ENCODE assay signal across 10 cellular contexts in genomic region chr4:83115000-83115399, GRCh38. TPM values are rescaled to one million over a fixed set of nuclear protein-coding genes. Genes with fewer than 3 reads are reported as not detected.
DNase-seq lines count a peak whose midpoint lies in the region; ATAC-seq and TF ChIP-seq lines count a peak whose summit lies in the region.
"Had no signal": no experiment of that assay in that cellular context is flagged by ENCODE, and none has a peak within 500 bp of the region (broad histone marks: within the 10 kb centered on the region; RNA-seq: fewer than 3 reads in every experiment).

No MANE protein-coding gene starts in this region.

- no peak overlapping the region for H3K56ac ChIP-seq in IMR-90 (ENCODE audit: extremely low read depth, insufficient read depth, low read length)

- H2BK120ac ChIP-seq in IMR-90 (ENCODE audit: low read depth, low read length), result no peak overlapping the region
- no peak overlapping the region for H2BK120ac ChIP-seq in mesenchymal stem cell (ENCODE audit: low read depth, low read length)

- H4K5ac ChIP-seq in IMR-90 (ENCODE audit: low read depth, low read length), result no peak overlapping the region

- in situ Hi-C loops in IMR-90 (cut with MboI; ENCODE audit: low sequenced_read_pairs), result no loop called here

- H3K18ac ChIP-seq in IMR-90 (ENCODE audit: low read depth, low read length), result no peak overlapping the region
- H3K18ac ChIP-seq in mesenchymal stem cell (ENCODE audit: low read depth in 1 of 2, low read length in 2 of 2), result no peak overlapping the region

- H3K27ac ChIP-seq in CD4-positive, CD25-positive, alpha-beta regulatory T cell (ENCODE audit: insufficient read depth, low read length, poor library complexity, severe bottlenecking), result peak overlapping the region; percentile 81
- H3K27ac ChIP-seq in IMR-90 (ENCODE audit: insufficient read depth, low read length) (no peak overlapping the region), mesenchymal stem cell (ENCODE audit: low read length, poor library complexity, severe bottlenecking) (no peak overlapping the region)

- no peaks in the 10 kb centered on the region for H3K9me3 ChIP-seq in CD4-positive, CD25-positive, alpha-beta regulatory T cell (ENCODE audit: control insufficient read depth in 2 of 2, low read length in 2 of 2)
- H3K9me3 ChIP-seq in IMR-90 (ENCODE audit: control insufficient read depth, insufficient read depth, low read length), result no peaks in the 10 kb centered on the region
- no peaks in the 10 kb centered on the region for H3K9me3 ChIP-seq in mesenchymal stem cell (ENCODE audit: control insufficient read depth, low read length)

- H3K23ac ChIP-seq in IMR-90 (ENCODE audit: low read depth, low read length), result no peak overlapping the region
- no peak overlapping the region for H3K23ac ChIP-seq in mesenchymal stem cell (ENCODE audit: low read length in 2 of 2)

- H3K79me1 ChIP-seq in IMR-90 (ENCODE audit: low read depth in 1 of 2, low read length in 2 of 2) (no peaks in the 10 kb centered on the region), mesenchymal stem cell (replicated peaks; ENCODE audit: low read length, poor library complexity, severe bottlenecking) (no peaks in the 10 kb centered on the region)

- H3K4me3 ChIP-seq in CD4-positive, CD25-positive, alpha-beta regulatory T cell (ENCODE audit: low read depth, low read length), result peak overlapping the region; percentile 91
- H3K4me3 ChIP-seq in IMR-90 (ENCODE audit: insufficient read depth, low read depth, low read length) (no peak overlapping the region), mesenchymal stem cell (ENCODE audit: insufficient read depth in 1 of 2, low read depth in 1 of 2, low read length in 2 of 2) (no peak overlapping the region)

- CTCF ChIA-PET in IMR-90 (lab: Yijun Ruan, JAX), result interaction anchor here (0.8 to 1.3 kb wide), 2 partner anchors 36 to 146 kb away, joined by 3 to 4 read pairs; no protein-coding TSS in a partner anchor

- H2BK20ac ChIP-seq in IMR-90 (ENCODE audit: low read depth, low read length), result no peak overlapping the region

- H3K9me1 ChIP-seq in IMR-90 (ENCODE audit: insufficient read depth, low read length), result no peaks in the 10 kb centered on the region; the same call in 1 of the 2 replicates

- H3K4me3 Mint-ChIP-seq in CD4-positive, CD25-positive, alpha-beta regulatory T cell, result peak overlapping the region; percentile 61 to 86 (median 80)
- H3K4me3 Mint-ChIP-seq: neural crest cell had no signal

- no peak overlapping the region for H3K4ac ChIP-seq in IMR-90 (ENCODE audit: low read depth, low read length)
- H3K4ac ChIP-seq in mesenchymal stem cell (ENCODE audit: low read depth in 1 of 2, low read length in 2 of 2), result no peak overlapping the region

- H2AK9ac ChIP-seq in IMR-90 (replicated peaks; ENCODE audit: low read depth, low read length, poor library complexity), result no peak overlapping the region

- TF ChIP-seq POLR2A in IMR-90 (IDR thresholded peaks at IDR 0.05; ENCODE audit: low read depth, low read length), result no peak

- POLR2A ChIA-PET in IMR-90 (lab: Charles Lee; ENCODE audit: unreplicated experiment), result no interaction called here

- no TSS peak for BruUV-seq in IMR-90 (replicated peaks; lab: Mats Ljungman, UMichigan)

- no peak overlapping the region for H2AK5ac ChIP-seq in IMR-90 (ENCODE audit: low read depth, low read length)
- H2AK5ac ChIP-seq in mesenchymal stem cell (ENCODE audit: low read length, severe bottlenecking), result no peak overlapping the region

- no peak for DNase-seq in CD4-positive, CD25-positive, alpha-beta regulatory T cell
- DNase-seq in IMR-90 (peak; percentile 59), amniotic epithelial cell (ENCODE audit: low read depth) (peak; percentile 66), mesenchymal stem cell (peak; percentile 48), NCI-H1092 treated with DMSO at 0.1 percent for 48 hours (lab: John Stamatoyannopoulos, UW) (no peak), NCI-H82 (lab: John Stamatoyannopoulos, UW) (no peak)
- DNase-seq: NCI-H774 had no signal

- H3K9me3 Mint-ChIP-seq in CD4-positive, CD25-positive, alpha-beta regulatory T cell, result no peaks in the 10 kb centered on the region
- H3K9me3 Mint-ChIP-seq: neural crest cell had no signal

- no peaks in the 10 kb centered on the region for H3K36me3 ChIP-seq in CD4-positive, CD25-positive, alpha-beta regulatory T cell (ENCODE audit: control insufficient read depth, insufficient read depth, low read length)
- H3K36me3 ChIP-seq in IMR-90 (ENCODE audit: control insufficient read depth, insufficient read depth, low read length) (no peaks in the 10 kb centered on the region), mesenchymal stem cell (ENCODE audit: control insufficient read depth in 1 of 2, insufficient read depth in 2 of 2, low read depth in 1 of 2, low read length in 2 of 2) (no peaks in the 10 kb centered on the region)

- ATAC-seq in CD4-positive, CD25-positive, alpha-beta regulatory T cell (ENCODE audit: low read depth in 2 of 2), result no peak
- ATAC-seq in IMR-90 (ENCODE audit: low read depth) (0 out of 2 replicates have a peak, but pooled peaks have one; percentile 41), GM21390 (IDR thresholded peaks at IDR 0.05; ENCODE audit: unreplicated experiment) (no peak), GM19351 (IDR thresholded peaks at IDR 0.05; ENCODE audit: unreplicated experiment) (no peak)

- H3K14ac ChIP-seq in IMR-90 (replicated peaks; ENCODE audit: low read depth, low read length), result no peak overlapping the region
- no peak overlapping the region for H3K14ac ChIP-seq in mesenchymal stem cell (ENCODE audit: low read length in 2 of 2)

- dilution Hi-C loops in IMR-90 (cut with HindIII; ENCODE audit: low sequenced_read_pairs, unreplicated experiment), result no loop called here

- H3K4me1 ChIP-seq in CD4-positive, CD25-positive, alpha-beta regulatory T cell (ENCODE audit: control insufficient read depth, insufficient read depth, low read length, poor library complexity, severe bottlenecking), result peaks cover 31% of the 10 kb centered on the region
- H3K4me1 ChIP-seq in IMR-90 (ENCODE audit: control insufficient read depth, insufficient read depth, low read length), result peaks cover 1% of the 10 kb centered on the region; the same call in 1 of the 2 replicates
- H3K4me1 ChIP-seq in mesenchymal stem cell (ENCODE audit: control insufficient read depth, insufficient read depth, low read depth, low read length), result peaks cover 3% of the 10 kb centered on the region

- no peak overlapping the region for H4K91ac ChIP-seq in IMR-90 (ENCODE audit: insufficient read depth, low read depth, low read length)
- H4K91ac ChIP-seq in mesenchymal stem cell (ENCODE audit: low read length), result no peak overlapping the region

- no peaks in the 10 kb centered on the region for H3K36me3 Mint-ChIP-seq in CD4-positive, CD25-positive, alpha-beta regulatory T cell

- H3K27ac Mint-ChIP-seq in CD4-positive, CD25-positive, alpha-beta regulatory T cell, result peak overlapping the region; percentile 44 to 93 (median 90)

- peaks cover 8 to 51% (median 16%) of the 10 kb centered on the region in 4 donors for H3K4me1 Mint-ChIP-seq in CD4-positive, CD25-positive, alpha-beta regulatory T cell

- H2AFZ ChIP-seq in IMR-90 (replicated peaks; ENCODE audit: low read length, poor library complexity) (no peak overlapping the region), mesenchymal stem cell (ENCODE audit: low read depth, low read length) (no peak overlapping the region)

- no peaks in the 10 kb centered on the region for H4K20me1 ChIP-seq in IMR-90 (ENCODE audit: insufficient read depth, low read length)

- H2BK12ac ChIP-seq in mesenchymal stem cell (ENCODE audit: low read length in 2 of 2), result no peak overlapping the region

- no peak for TF ChIP-seq CTCF in IMR-90 (conservative IDR thresholded peaks at IDR 0.05; ENCODE audit: low read depth, low read length)

- intact Hi-C loops in IMR-90 (cut with micrococcal nuclease), result no loop called here

- H4K8ac ChIP-seq in IMR-90 (ENCODE audit: low read depth in 2 of 2, low read length in 2 of 2), result no peak overlapping the region; a peak in 1 of 4 replicates
- no peak overlapping the region for H4K8ac ChIP-seq in mesenchymal stem cell (ENCODE audit: low read length)

- H3K9ac ChIP-seq in IMR-90 (ENCODE audit: low read depth, low read length) (no peak overlapping the region), mesenchymal stem cell (ENCODE audit: low read length) (no peak overlapping the region)

- peaks cover 31% of the 10 kb centered on the region for H3K27me3 Mint-ChIP-seq in CD4-positive, CD25-positive, alpha-beta regulatory T cell

- H2BK15ac ChIP-seq in IMR-90 (ENCODE audit: low read depth, low read length), result no peak overlapping the region
- no peak overlapping the region for H2BK15ac ChIP-seq in mesenchymal stem cell (ENCODE audit: low read depth, poor library complexity, severe bottlenecking)

- H3K4me2 ChIP-seq in IMR-90 (ENCODE audit: low read depth, low read length), result no peak overlapping the region
- no peak overlapping the region for H3K4me2 ChIP-seq in mesenchymal stem cell (ENCODE audit: low read length, poor library complexity, severe bottlenecking)

- H2BK5ac ChIP-seq in IMR-90 (ENCODE audit: low read depth, low read length, poor library complexity, severe bottlenecking) (no peak overlapping the region), mesenchymal stem cell (ENCODE audit: low read depth, low read length, poor library complexity, severe bottlenecking) (no peak overlapping the region)

- no peak for TF ChIP-seq RAD21 in IMR-90 (IDR thresholded peaks at IDR 0.05; ENCODE audit: low read length)

- no peaks in the 10 kb centered on the region for H3K27me3 ChIP-seq in CD4-positive, CD25-positive, alpha-beta regulatory T cell (ENCODE audit: control insufficient read depth, insufficient read depth, low read length)
- H3K27me3 ChIP-seq in IMR-90 (ENCODE audit: control insufficient read depth, insufficient read depth, low read length), result no peaks in the 10 kb centered on the region
- H3K27me3 ChIP-seq in mesenchymal stem cell (ENCODE audit: control insufficient read depth in 1 of 2, insufficient read depth in 1 of 2, low read length in 2 of 2), result peaks cover 0 to 8% of the 10 kb centered on the region in 2 experiments

TF ChIP-seq in IMR-90, 13 proteins besides CTCF, POLR2A, EP300 and RAD21 (continues in another document):
- TF ChIP-seq USF2 (IDR thresholded peaks at IDR 0.05; ENCODE audit: low read depth, low read length) (no peak), RFX5 (IDR thresholded peaks at IDR 0.05; ENCODE audit: low read depth, low read length) (no peak)

RNA-seq across cellular contexts. Expression of gene PLAC8, which starts 0.5 kb away (rescaled TPM):
- total RNA-seq in CD4-positive, CD25-positive, alpha-beta regulatory T cell, result 70.0 TPM
- 100 to 1,000 TPM; 128 to 236 (median 189) TPM for polyA plus RNA-seq in CD4-positive, CD25-positive, alpha-beta regulatory T cell
- not detected in 2 replicates for total RNA-seq in IMR-90 (2012; rRNA removed)
- polyA plus RNA-seq in IMR-90 (2012; rRNA removed), result not detected in 2 replicates
- polyA plus RNA-seq in IMR-90 (2012; cell fraction: cytosol; rRNA removed), result 0.31 TPM in 1 of 2 replicates, not detected in the other
- 0.11 TPM in 1 of 2 replicates, not detected in the other for polyA plus RNA-seq in IMR-90 (2012; cell fraction: nucleus; rRNA removed; ENCODE audit: low replicate concordance)
- 33.2 TPM for polyA plus RNA-seq in mesenchymal stem cell (2013, experiment 1 of 2)
- polyA plus RNA-seq in mesenchymal stem cell (2013, experiment 2 of 2), result 36.4 TPM

Comparison
In these comparisons a context has a peak if more than half of its experiments do, and no peak if none do; other contexts are left out.
1. DNase-seq: peak in IMR-90 (single experiment), amniotic epithelial cell (single experiment) and mesenchymal stem cell (single experiment); none in CD4-positive, CD25-positive, alpha-beta regulatory T cell (0 of 3), NCI-H1092 treated with DMSO at 0.1 percent for 48 hours (single experiment) and NCI-H82 (single experiment).
2. RNA of gene PLAC8, which starts 0.5 kb away (total RNA-seq): 70.0 TPM in CD4-positive, CD25-positive, alpha-beta regulatory T cell (single experiment); not detected in IMR-90; every median in the first group is over 10 times any median in the second.